Comparison of ENCODE assay signal across 16 cellular contexts in the genomic region with DNA sequence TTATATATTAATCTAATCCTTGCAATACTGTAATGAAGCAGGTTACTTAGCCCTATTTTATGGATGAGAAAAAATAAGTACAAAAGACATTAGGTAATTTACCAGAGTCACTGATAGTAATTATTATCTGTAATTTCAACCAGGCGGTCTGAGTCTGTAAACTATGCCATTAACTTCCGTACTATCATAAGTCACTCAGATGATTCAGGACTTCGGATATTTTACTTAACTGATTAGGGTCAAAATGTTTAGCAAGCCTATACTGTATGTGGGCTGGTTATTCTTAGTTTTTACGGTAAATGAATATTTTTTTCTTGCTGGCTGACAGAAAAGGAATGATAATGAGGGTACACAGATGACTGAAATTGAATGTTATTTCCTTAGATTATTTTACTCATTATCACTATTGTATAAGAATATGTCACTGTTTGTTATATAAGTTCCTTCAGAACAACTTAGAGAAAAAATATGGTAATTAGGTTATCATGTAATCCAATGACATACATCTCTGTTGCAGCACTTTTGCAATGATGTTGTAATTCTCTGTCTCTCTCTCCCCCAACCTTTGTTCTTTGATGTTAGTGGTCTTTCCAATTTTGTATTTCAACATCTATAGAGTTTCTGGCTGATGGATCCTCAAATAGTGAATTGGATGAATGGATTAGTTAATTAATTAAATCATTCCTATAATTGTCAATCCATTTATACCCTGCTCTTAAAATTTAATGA.
DNase-seq lines count a peak whose midpoint lies in the region; ATAC-seq and TF ChIP-seq lines count a peak whose summit lies in the region.
"Had no signal": no experiment of that assay in that cellular context is flagged by ENCODE, and none has a peak within 500 bp of the region (broad histone marks: within the 10 kb centered on the region; RNA-seq: fewer than 3 reads in every experiment).

No MANE protein-coding gene starts in this region.

- no peak overlapping the region; the same call in 1 of the 2 replicates for H3K4me3 Mint-ChIP-seq in HFFc6
- H3K4me3 Mint-ChIP-seq: CD4-positive, alpha-beta memory T cell; IgD-negative memory B cell had no signal

- H3K4me1 Mint-ChIP-seq in HFFc6 (ENCODE audit: low read depth), result peaks cover 40% of the 10 kb centered on the region
- H3K4me1 Mint-ChIP-seq: IgD-negative memory B cell had no signal

- H3K27me3 Mint-ChIP-seq in HFFc6 (ENCODE audit: insufficient read depth), result no peaks in the 10 kb centered on the region
- H3K27me3 Mint-ChIP-seq: CD4-positive, alpha-beta memory T cell; IgD-negative memory B cell had no signal

- peak overlapping the region; percentile 46 for H3K27ac Mint-ChIP-seq in HFFc6

- DNase-seq in AG09309 (ENCODE audit: low read depth) (peak; percentile 3), HFFc6 (peak; percentile 13), cardiac fibroblast (ENCODE audit: low read depth in 2 of 2) (peak; percentile 46 to 47), fibroblast of villous mesenchyme (ENCODE audit: low read depth) (peak; percentile 60), GM03348 (ENCODE audit: low spot score) (no peak), GM19238 (ENCODE audit: insufficient read length, low spot score) (no peak)
- no peak for DNase-seq in activated CD4-positive, alpha-beta T cell treated with anti-CD3 and anti-CD28 coated beads, Interleukin-2, amount 50 U/mL, for 1 hour
- DNase-seq: CD4-positive, alpha-beta memory T cell; Kasumi-1; MM.1S; NCI-H1694 treated with DMSO at 0.1 percent for 48 hours; Peyer's patch had no signal

- H3K9me3 Mint-ChIP-seq in HFFc6, result no peaks in the 10 kb centered on the region

- peaks cover 13% of the 10 kb centered on the region; the same call in 1 of the 2 replicates for H3K36me3 Mint-ChIP-seq in HFFc6 (ENCODE audit: low read depth)

- H3K4me3 ChIP-seq in AG09309 (ENCODE audit: control insufficient read depth, low read depth, low read length), result no peak overlapping the region
- no peak overlapping the region for H3K4me3 ChIP-seq in cardiac fibroblast (replicated peaks in 1 of 2; ENCODE audit: low read depth in 2 of 2, low read length in 2 of 2)
- H3K4me3 ChIP-seq in fibroblast of villous mesenchyme (ENCODE audit: low read depth, low read length), result no peak overlapping the region
- H3K4me3 ChIP-seq: BLaER1, HAP-1, Peyer's patch had no signal

- no peak for ATAC-seq in HG03196 (IDR thresholded peaks at IDR 0.05; ENCODE audit: unreplicated experiment)

- TF ChIP-seq CTCF in AG09309 (IDR thresholded peaks at IDR 0.05; ENCODE audit: control insufficient read depth, insufficient read depth, low read depth, low read length, missing control alignments) (no peak), HFFc6 (IDR thresholded peaks at IDR 0.05) (no peak), cardiac fibroblast (IDR thresholded peaks at IDR 0.05; ENCODE audit: low read depth, low read length) (no peak), fibroblast of villous mesenchyme (IDR thresholded peaks at IDR 0.05; ENCODE audit: insufficient read depth, low read depth, low read length) (no peak)

Comparison
In these comparisons a context has a peak if more than half of its experiments do, and no peak if none do; other contexts are left out.
1. DNase-seq: peak in AG09309 (single experiment), HFFc6 (single experiment), cardiac fibroblast (2 of 2) and fibroblast of villous mesenchyme (single experiment); none in activated CD4-positive, alpha-beta T cell treated with anti-CD3 and anti-CD28 coated beads, Interleukin-2, amount 50 U/mL, for 1 hour (single experiment), GM03348 (single experiment) and GM19238 (single experiment).